1 cellular context compared by ENCODE assay signal in the genomic region with DNA sequence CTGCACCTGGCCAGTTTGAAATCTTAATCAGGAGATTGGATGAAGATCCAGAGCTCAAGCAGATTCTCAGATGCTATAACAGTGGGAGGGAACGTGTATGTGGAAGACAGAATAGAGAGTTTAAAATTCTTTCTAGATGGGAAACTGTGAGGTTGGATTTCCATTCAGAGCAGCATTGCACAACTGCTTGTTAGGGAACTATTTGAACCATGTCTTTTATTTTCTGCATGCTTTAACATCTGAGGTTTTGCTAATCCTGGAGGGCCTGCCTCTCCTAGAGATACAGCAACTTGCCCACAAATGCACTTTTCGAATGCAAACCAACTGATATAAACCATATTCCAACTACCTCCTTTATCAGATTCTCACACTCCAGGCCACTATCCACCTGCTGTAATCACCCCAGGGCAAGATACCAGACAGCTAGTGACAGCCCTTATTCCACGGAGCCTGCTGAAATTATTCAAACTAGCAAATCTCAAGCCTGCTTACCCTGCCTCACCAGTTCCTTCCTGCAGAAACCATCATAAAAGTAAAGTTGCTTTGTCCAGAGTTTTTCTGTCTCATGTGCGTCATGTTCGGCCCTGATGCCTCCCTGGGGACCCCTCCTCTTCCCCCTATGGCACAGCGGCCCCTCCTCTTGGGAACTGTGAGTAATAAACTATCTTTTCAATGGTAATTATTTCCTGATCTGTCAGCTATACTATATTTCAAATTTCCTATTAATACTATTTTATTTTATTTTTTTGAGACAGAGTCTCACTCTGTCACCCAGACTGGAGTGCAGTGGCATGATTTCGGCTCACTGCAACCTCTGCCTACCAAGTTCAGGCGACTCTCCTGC.
TF ChIP-seq lines count a peak whose summit lies in the region.

No MANE protein-coding gene starts in this region.

TF ChIP-seq in K562, 482 proteins besides CTCF, POLR2A, EP300 and RAD21:
- peak; percentile 67 for TF ChIP-seq CBFA2T3 (IDR thresholded peaks at IDR 0.05)
- TF ChIP-seq HNRNPLL (IDR thresholded peaks at IDR 0.05; ENCODE audit: low read depth, low read length, poor library complexity, severe bottlenecking): no peak
- peak; percentile 59 for TF ChIP-seq TCF3 (CRISPR knock-in tag; IDR thresholded peaks at IDR 0.05)
- TF ChIP-seq CEBPG (CRISPR knock-in tag; IDR thresholded peaks at IDR 0.05): 0 out of 2 replicates have a peak, but pooled peaks have one; percentile 17
- no peak for TF ChIP-seq CEBPG (tag; conservative IDR thresholded peaks at IDR 0.05 in 1 of 2, IDR thresholded peaks at IDR 0.05 in 1 of 2)
- peak; percentile 20; the same call in 1 of the 2 replicates for TF ChIP-seq CEBPB (tag; IDR thresholded peaks at IDR 0.05)
- TF ChIP-seq TAL1 (IDR thresholded peaks at IDR 0.05): peak; percentile 33; the same call in 1 of the 2 replicates
- no peak for TF ChIP-seq ZC3H8 (IDR thresholded peaks at IDR 0.05)
- peak; percentile 69 for TF ChIP-seq TEAD4 (IDR thresholded peaks at IDR 0.05; ENCODE audit: low read length)
- TF ChIP-seq TEAD4 (CRISPR knock-in tag; IDR thresholded peaks at IDR 0.05; ENCODE audit: borderline replicate concordance): no peak
- TF ChIP-seq CBFA2T2 (conservative IDR thresholded peaks at IDR 0.05): peak; percentile 48
- no peak for TF ChIP-seq POLR2AphosphoS5 (IDR thresholded peaks at IDR 0.05; ENCODE audit: control insufficient read depth, insufficient read depth, low read depth, low read length)
- TF ChIP-seq, protein P1, sequence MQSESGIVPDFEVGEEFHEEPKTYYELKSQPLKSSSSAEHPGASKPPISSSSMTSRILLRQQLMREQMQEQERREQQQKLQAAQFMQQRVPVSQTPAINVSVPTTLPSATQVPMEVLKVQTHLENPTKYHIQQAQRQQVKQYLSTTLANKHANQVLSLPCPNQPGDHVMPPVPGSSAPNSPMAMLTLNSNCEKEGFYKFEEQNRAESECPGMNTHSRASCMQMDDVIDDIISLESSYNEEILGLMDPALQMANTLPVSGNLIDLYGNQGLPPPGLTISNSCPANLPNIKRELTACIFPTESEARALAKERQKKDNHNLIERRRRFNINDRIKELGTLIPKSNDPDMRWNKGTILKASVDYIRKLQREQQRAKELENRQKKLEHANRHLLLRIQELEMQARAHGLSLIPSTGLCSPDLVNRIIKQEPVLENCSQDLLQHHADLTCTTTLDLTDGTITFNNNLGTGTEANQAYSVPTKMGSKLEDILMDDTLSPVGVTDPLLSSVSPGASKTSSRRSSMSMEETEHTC (IDR thresholded peaks at IDR 0.05): no peak
